In genomic region chr19:10333758-10334339, GRCh38 we compare ENCODE assay signal across 8 cellular contexts. TPM values are rescaled to one million over a fixed set of nuclear protein-coding genes. Genes with fewer than 3 reads are reported as not detected.
DNase-seq lines count a peak whose midpoint lies in the region; FAIRE-seq and TF ChIP-seq lines count a peak whose summit lies in the region.

No MANE protein-coding gene starts in this region.

- intact Hi-C loops in breast epithelium (cut with DNase I; ENCODE audit: low total_unique reads), result no loop called here

- H3K4me3 ChIP-seq in HUES6 (ENCODE audit: low read depth, low read length) (peak overlapping the region; percentile 84), breast epithelium (peak overlapping the region; percentile 70 to 89 (median 81)), mononuclear cell (ENCODE audit: low read length) (peak overlapping the region; percentile 86)

- H3K4me1 ChIP-seq in HUES6 (ENCODE audit: control insufficient read depth, insufficient read depth, low read length), result peaks cover 20% of the 10 kb centered on the region
- peaks cover 5 to 6% of the 10 kb centered on the region in 2 donors for H3K4me1 ChIP-seq in breast epithelium
- peaks cover 56% of the 10 kb centered on the region for H3K4me1 ChIP-seq in mononuclear cell (ENCODE audit: insufficient read depth, low read length)

- H3K27ac ChIP-seq in HUES6 (ENCODE audit: low read depth, low read length) (no peak overlapping the region), breast epithelium (peak overlapping the region; percentile 79 to 84)

- FAIRE-seq in GM12891 (lab: Jason Lieb, UNC), result no peak

- DNase-seq in DMS53 (lab: John Stamatoyannopoulos, UW) (peak; percentile 84), breast epithelium (ENCODE audit: low spot score in 2 of 2) (no peak), SK-N-DZ (ENCODE audit: low spot score) (no peak), DMS79 (lab: John Stamatoyannopoulos, UW) (no peak), Kasumi-1 (lab: John Stamatoyannopoulos, UW) (no peak), GM12891 (ENCODE audit: insufficient read length, low spot score) (no peak)

- H3K27me3 ChIP-seq in HUES6 (ENCODE audit: control insufficient read depth, insufficient read depth, low read length) (no peaks in the 10 kb centered on the region), breast epithelium (no peaks in the 10 kb centered on the region), mononuclear cell (ENCODE audit: insufficient read depth, low read length) (no peaks in the 10 kb centered on the region)

- H3K9me3 ChIP-seq in HUES6 (ENCODE audit: control insufficient read depth, insufficient read depth, low read depth, low read length) (no peaks in the 10 kb centered on the region), breast epithelium (no peaks in the 10 kb centered on the region), mononuclear cell (ENCODE audit: low read depth, low read length) (no peaks in the 10 kb centered on the region)

- H3K36me3 ChIP-seq in HUES6 (ENCODE audit: control insufficient read depth, insufficient read depth, low read length), result peaks cover 21% of the 10 kb centered on the region
- H3K36me3 ChIP-seq in breast epithelium, result no peaks in the 10 kb centered on the region

- TF ChIP-seq POLR2A in breast epithelium (IDR thresholded peaks at IDR 0.05) (no peak), GM12891 (IDR thresholded peaks at IDR 0.05; ENCODE audit: low read depth, low read length) (no peak)

- TF ChIP-seq CTCF in breast epithelium (IDR thresholded peaks at IDR 0.05), result no peak

- peak overlapping the region; percentile 52 for H3K9ac ChIP-seq in HUES6 (ENCODE audit: low read length)

TF ChIP-seq in GM12891, 5 proteins besides CTCF, POLR2A, EP300 and RAD21:
- TF ChIP-seq SPI1 (IDR thresholded peaks at IDR 0.05; ENCODE audit: low read depth, low read length) (no peak), TAF1 (IDR thresholded peaks at IDR 0.05; ENCODE audit: low read depth, low read length) (no peak), POU2F2 (IDR thresholded peaks at IDR 0.05; ENCODE audit: low read depth, low read length) (no peak), PAX5 (IDR thresholded peaks at IDR 0.05; ENCODE audit: insufficient read depth, low read length, severe bottlenecking) (no peak), POLR2AphosphoS5 (IDR thresholded peaks at IDR 0.05; ENCODE audit: low read depth, low read length) (no peak)

RNA-seq across cellular contexts. Expression of gene RAVER1, which starts 0.5 kb away (rescaled TPM):
- total RNA-seq in breast epithelium (10 to 100 TPM; 10.7 to 17.7 (median 12.3) TPM), mononuclear cell (9.6 TPM)
- 17.8 and 20.7 TPM in 2 replicates for polyA plus RNA-seq in SK-N-DZ (2014; cell fraction: cytosol; rRNA removed)
- 10.8 and 28.6 TPM in 2 replicates for polyA plus RNA-seq in SK-N-DZ (2014; cell fraction: nucleus; rRNA removed)
- 25.1 TPM for polyA plus RNA-seq in GM12891 (2012; ENCODE audit: low read depth, missing spikeins)

RNA-seq across cellular contexts. Expression of gene ICAM3, which starts 5.6 kb away (rescaled TPM):
- total RNA-seq in breast epithelium (10 to 100 TPM in 1 of 3 donors, 1 to 10 TPM in 2; 5.9 to 10.1 (median 7.9) TPM), mononuclear cell (151 TPM)
- polyA plus RNA-seq in SK-N-DZ (2014; cell fraction: cytosol; rRNA removed), result 1.0 and 1.8 TPM in 2 replicates
- 0.84 and 3.6 TPM in 2 replicates for polyA plus RNA-seq in SK-N-DZ (2014; cell fraction: nucleus; rRNA removed)
- polyA plus RNA-seq in GM12891 (2012; ENCODE audit: low read depth, missing spikeins), result 166 TPM

RNA-seq across cellular contexts. Expression of gene FDX2, which starts 18.0 kb away (rescaled TPM):
- total RNA-seq in breast epithelium (10 to 100 TPM; 14.7 to 19.9 (median 15.7) TPM), mononuclear cell (1.5 TPM)
- 19.8 and 31.5 TPM in 2 replicates for polyA plus RNA-seq in SK-N-DZ (2014; cell fraction: cytosol; rRNA removed)
- polyA plus RNA-seq in SK-N-DZ (2014; cell fraction: nucleus; rRNA removed), result 34.2 and 43.1 TPM in 2 replicates
- polyA plus RNA-seq in GM12891 (2012; ENCODE audit: low read depth, missing spikeins), result 10.7 TPM

RNA-seq across cellular contexts. Expression of gene ZGLP1, which starts 24.2 kb away (rescaled TPM):
- total RNA-seq in breast epithelium, result 1 to 10 TPM; 1.3 to 4.4 (median 3.3) TPM
- 1.6 TPM for total RNA-seq in mononuclear cell
- polyA plus RNA-seq in SK-N-DZ (2014; cell fraction: cytosol; rRNA removed), result 1.6 and 2.4 TPM in 2 replicates
- 16.2 and 24.5 TPM in 2 replicates for polyA plus RNA-seq in SK-N-DZ (2014; cell fraction: nucleus; rRNA removed)
- 1.3 TPM for polyA plus RNA-seq in GM12891 (2012; ENCODE audit: low read depth, missing spikeins)

RNA-seq across cellular contexts. Expression of gene ICAM5, which starts 44.1 kb away (rescaled TPM):
- total RNA-seq in breast epithelium (1 to 10 TPM in 2 of 3 donors, under 1 TPM in 1; 0.64 to 1.8 (median 1.3) TPM), mononuclear cell (0.42 TPM)
- polyA plus RNA-seq in SK-N-DZ (2014; cell fraction: cytosol; rRNA removed), result 1.6 and 4.8 TPM in 2 replicates
- polyA plus RNA-seq in SK-N-DZ (2014; cell fraction: nucleus; rRNA removed), result 7.7 and 13.4 TPM in 2 replicates
- 2.1 TPM for polyA plus RNA-seq in GM12891 (2012; ENCODE audit: low read depth, missing spikeins)

Comparison
In these comparisons a context has a peak if more than half of its experiments do, and no peak if none do; other contexts are left out.
1. RNA of gene ICAM3, which starts 5.6 kb away (total RNA-seq): 151 TPM in mononuclear cell (single experiment); 5.9 to 10.1 TPM in breast epithelium; every median in the first group is over 10 times any median in the second.
2. Peak in every context shown above with its lines, with median percentiles within 50 percentile points of each other: H3K4me3 ChIP-seq.